In the genomic region with DNA sequence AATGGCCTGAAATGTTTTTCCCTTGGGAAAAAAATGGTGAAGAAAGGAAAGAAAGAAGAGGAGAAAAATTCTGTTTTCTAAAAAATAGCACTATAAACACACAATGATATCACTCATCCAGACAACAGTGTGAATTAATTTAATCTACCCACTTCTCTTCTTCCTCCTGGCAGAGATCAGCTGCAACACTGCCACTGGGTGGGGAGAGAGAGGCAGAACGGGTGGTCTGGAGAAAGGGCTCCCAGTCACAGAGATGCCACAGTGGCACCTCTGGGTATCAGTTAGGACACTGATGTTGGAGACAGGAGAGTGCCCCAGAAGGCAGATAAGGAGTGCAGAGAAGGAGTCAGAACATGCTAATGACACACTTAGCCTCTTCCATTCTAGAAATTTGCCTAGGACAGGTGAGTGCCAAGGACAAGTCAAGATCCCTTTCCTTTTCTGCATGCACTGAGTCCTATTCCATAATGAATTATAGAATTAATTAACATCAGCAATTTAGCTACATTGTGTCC, we compare ENCODE assay signal across 26 cellular contexts.
"Had no signal": no experiment of that assay in that cellular context is flagged by ENCODE, and none has a peak within 500 bp of the region (broad histone marks: within the 10 kb centered on the region; RNA-seq: fewer than 3 reads in every experiment).

No MANE protein-coding gene starts in this region.

- H3K9me3 Mint-ChIP-seq: activated CD4-positive, alpha-beta memory T cell treated with anti-CD3 and anti-CD28 coated beads for 36 hours; activated naive CD4-positive, alpha-beta T cell treated with anti-CD3 and anti-CD28 coated beads, Interleukin-2, amount 50 U/mL, for 24 hours; activated naive CD8-positive, alpha-beta T cell treated with anti-CD3 and anti-CD28 coated beads, Interleukin-2, amount 50 U/mL, for 24 hours; activated T-cell treated with anti-CD3 and anti-CD28 coated beads, Interleukin-2, amount 50 U/mL, for 4 hours; activated T-helper 17 cell treated with anti-CD3 and anti-CD28 coated beads, Interleukin-2, amount 50 U/mL, for 72 hours; dendritic cell treated with granulocyte-macrophage colony-stimulating factor and Interleukin-4, amounts not matched to agents 40 ng/mL and 50 ng/mL, for 4 days; nephron; T-helper 2 cell treated with Interferon-gamma antibody and Interleukin-4, amounts not matched to agents 5 μg/mL and 100 μg/mL, for 36 hours had no signal

- H3K36me3 Mint-ChIP-seq: activated CD4-positive, alpha-beta memory T cell treated with anti-CD3 and anti-CD28 coated beads for 36 hours; activated naive CD4-positive, alpha-beta T cell treated with anti-CD3 and anti-CD28 coated beads, Interleukin-2, amount 50 U/mL, for 24 hours had no signal

- H3K9me3 ChIP-seq: breast epithelium, gastroesophageal sphincter, mucosa of descending colon, neutrophil, right lobe of liver, tibial nerve had no signal

- H3K27me3 Mint-ChIP-seq: activated CD4-positive, alpha-beta memory T cell treated with anti-CD3 and anti-CD28 coated beads for 36 hours; activated naive CD4-positive, alpha-beta T cell treated with anti-CD3 and anti-CD28 coated beads, Interleukin-2, amount 50 U/mL, for 24 hours; activated naive CD8-positive, alpha-beta T cell treated with anti-CD3 and anti-CD28 coated beads, Interleukin-2, amount 50 U/mL, for 24 hours; activated T-helper 17 cell treated with anti-CD3 and anti-CD28 coated beads, Interleukin-2, amount 50 U/mL, for 72 hours; dendritic cell treated with granulocyte-macrophage colony-stimulating factor and Interleukin-4, amounts not matched to agents 40 ng/mL and 50 ng/mL, for 4 days had no signal

- H3K4me1 ChIP-seq: breast epithelium, gastroesophageal sphincter, right lobe of liver, tibial nerve had no signal

- H3K4me3 Mint-ChIP-seq: activated CD4-positive, alpha-beta memory T cell treated with anti-CD3 and anti-CD28 coated beads for 36 hours; activated naive CD4-positive, alpha-beta T cell treated with anti-CD3 and anti-CD28 coated beads, Interleukin-2, amount 50 U/mL, for 24 hours; activated naive CD8-positive, alpha-beta T cell treated with anti-CD3 and anti-CD28 coated beads, Interleukin-2, amount 50 U/mL, for 24 hours; activated T-cell treated with anti-CD3 and anti-CD28 coated beads, Interleukin-2, amount 50 U/mL, for 4 hours; activated T-helper 17 cell treated with anti-CD3 and anti-CD28 coated beads, Interleukin-2, amount 50 U/mL, for 72 hours; dendritic cell treated with granulocyte-macrophage colony-stimulating factor and Interleukin-4, amounts not matched to agents 40 ng/mL and 50 ng/mL, for 4 days; nephron; T-helper 2 cell treated with Interferon-gamma antibody and Interleukin-4, amounts not matched to agents 5 μg/mL and 100 μg/mL, for 36 hours had no signal

- DNase-seq: activated CD4-positive, alpha-beta memory T cell treated with anti-CD3 and anti-CD28 coated beads for 36 hours; activated CD4-positive, alpha-beta T cell treated with anti-CD3 and anti-CD28 coated beads for 48 hours; activated CD8-positive, alpha-beta memory T cell treated with anti-CD3 and anti-CD28 coated beads, Interleukin-2, amount 50 U/mL, for 48 hours; activated gamma-delta T cell treated with Interleukin-2 at 50 U/mL for 16 hours; activated naive CD8-positive, alpha-beta T cell treated with anti-CD3 and anti-CD28 coated beads, Interleukin-2, amount 50 U/mL, for 24 hours; activated T-cell treated with anti-CD3 and anti-CD28 coated beads, Interleukin-2, amount 50 U/mL, for 4 hours; amygdala; central memory CD4-positive, alpha-beta T cell; head of caudate nucleus; hippocampal formation; left cardiac atrium; left ventricle myocardium superior; mucosa of descending colon; right lobe of liver; stimulated activated CD4-positive, alpha-beta T cell treated with anti-CD3 and anti-CD28 coated beads, Interleukin-2, amount 100 ng/mL, for 48 hours; stimulated activated naive CD4-positive, alpha-beta T cell treated with Interleukin-2 at 50 U/mL for 16 hours had no signal

- H3K27ac ChIP-seq: breast epithelium, epithelial cell of prostate, gastroesophageal sphincter, neutrophil, right lobe of liver, tibial nerve had no signal

- H3K36me3 ChIP-seq: breast epithelium, gastroesophageal sphincter, neutrophil, right lobe of liver, tibial nerve had no signal

- H3K27me3 ChIP-seq: breast epithelium, gastroesophageal sphincter, neutrophil, right lobe of liver, tibial nerve had no signal

- H3K4me1 Mint-ChIP-seq: activated naive CD4-positive, alpha-beta T cell treated with anti-CD3 and anti-CD28 coated beads, Interleukin-2, amount 50 U/mL, for 24 hours; activated naive CD8-positive, alpha-beta T cell treated with anti-CD3 and anti-CD28 coated beads, Interleukin-2, amount 50 U/mL, for 24 hours; activated T-helper 17 cell treated with anti-CD3 and anti-CD28 coated beads, Interleukin-2, amount 50 U/mL, for 72 hours; nephron had no signal

- H3K4me3 ChIP-seq: breast epithelium, gastroesophageal sphincter, mucosa of descending colon, right lobe of liver, tibial nerve had no signal

- H3K27ac Mint-ChIP-seq: activated CD4-positive, alpha-beta memory T cell treated with anti-CD3 and anti-CD28 coated beads for 36 hours; activated naive CD4-positive, alpha-beta T cell treated with anti-CD3 and anti-CD28 coated beads, Interleukin-2, amount 50 U/mL, for 24 hours; activated naive CD8-positive, alpha-beta T cell treated with anti-CD3 and anti-CD28 coated beads, Interleukin-2, amount 50 U/mL, for 24 hours; activated T-helper 17 cell treated with anti-CD3 and anti-CD28 coated beads, Interleukin-2, amount 50 U/mL, for 72 hours; dendritic cell treated with granulocyte-macrophage colony-stimulating factor and Interleukin-4, amounts not matched to agents 40 ng/mL and 50 ng/mL, for 4 days; nephron; T-helper 2 cell treated with Interferon-gamma antibody and Interleukin-4, amounts not matched to agents 5 μg/mL and 100 μg/mL, for 36 hours had no signal
